1 cellular context compared by ENCODE assay signal in genomic region chr16:81921415-81921814, GRCh38.
TF ChIP-seq lines count a peak whose summit lies in the region.

No MANE protein-coding gene starts in this region.

TF ChIP-seq in HepG2, 621 proteins besides CTCF, POLR2A, EP300 and RAD21 (continued from another document):
- TF ChIP-seq ZNF770 (CRISPR knock-in tag; IDR thresholded peaks at IDR 0.05): no peak
- no peak for TF ChIP-seq MTF2 (CRISPR knock-in tag; IDR thresholded peaks at IDR 0.05; ENCODE audit: borderline replicate concordance)
- TF ChIP-seq ZNF30 (CRISPR knock-in tag; IDR thresholded peaks at IDR 0.05): no peak
- TF ChIP-seq, protein P1, sequence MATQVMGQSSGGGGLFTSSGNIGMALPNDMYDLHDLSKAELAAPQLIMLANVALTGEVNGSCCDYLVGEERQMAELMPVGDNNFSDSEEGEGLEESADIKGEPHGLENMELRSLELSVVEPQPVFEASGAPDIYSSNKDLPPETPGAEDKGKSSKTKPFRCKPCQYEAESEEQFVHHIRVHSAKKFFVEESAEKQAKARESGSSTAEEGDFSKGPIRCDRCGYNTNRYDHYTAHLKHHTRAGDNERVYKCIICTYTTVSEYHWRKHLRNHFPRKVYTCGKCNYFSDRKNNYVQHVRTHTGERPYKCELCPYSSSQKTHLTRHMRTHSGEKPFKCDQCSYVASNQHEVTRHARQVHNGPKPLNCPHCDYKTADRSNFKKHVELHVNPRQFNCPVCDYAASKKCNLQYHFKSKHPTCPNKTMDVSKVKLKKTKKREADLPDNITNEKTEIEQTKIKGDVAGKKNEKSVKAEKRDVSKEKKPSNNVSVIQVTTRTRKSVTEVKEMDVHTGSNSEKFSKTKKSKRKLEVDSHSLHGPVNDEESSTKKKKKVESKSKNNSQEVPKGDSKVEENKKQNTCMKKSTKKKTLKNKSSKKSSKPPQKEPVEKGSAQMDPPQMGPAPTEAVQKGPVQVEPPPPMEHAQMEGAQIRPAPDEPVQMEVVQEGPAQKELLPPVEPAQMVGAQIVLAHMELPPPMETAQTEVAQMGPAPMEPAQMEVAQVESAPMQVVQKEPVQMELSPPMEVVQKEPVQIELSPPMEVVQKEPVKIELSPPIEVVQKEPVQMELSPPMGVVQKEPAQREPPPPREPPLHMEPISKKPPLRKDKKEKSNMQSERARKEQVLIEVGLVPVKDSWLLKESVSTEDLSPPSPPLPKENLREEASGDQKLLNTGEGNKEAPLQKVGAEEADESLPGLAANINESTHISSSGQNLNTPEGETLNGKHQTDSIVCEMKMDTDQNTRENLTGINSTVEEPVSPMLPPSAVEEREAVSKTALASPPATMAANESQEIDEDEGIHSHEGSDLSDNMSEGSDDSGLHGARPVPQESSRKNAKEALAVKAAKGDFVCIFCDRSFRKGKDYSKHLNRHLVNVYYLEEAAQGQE (IDR thresholded peaks at IDR 0.05; ENCODE audit: borderline replicate concordance in 1 of 2, low read depth in 1 of 2, low read length in 2 of 2): no peak
